34 cellular contexts compared by ENCODE assay signal in genomic region chr7:97407106-97407505, GRCh38.
"Had no signal": no experiment of that assay in that cellular context is flagged by ENCODE, and none has a peak within 500 bp of the region (broad histone marks: within the 10 kb centered on the region; RNA-seq: fewer than 3 reads in every experiment).

No MANE protein-coding gene starts in this region.

- H3K4me3 ChIP-seq: MG63 had no signal

- H3K36me3 ChIP-seq: MG63 had no signal

- DNase-seq: Karpas-422, Kasumi-1, MG63, MM.1S, MV-4-11, NCI-H1048, NCI-H1092, NCI-H1092 treated with DMSO at 0.1 percent for 48 hours, NCI-H1105, NCI-H1105 treated with DMSO at 0.1 percent for 48 hours, NCI-H1417, NCI-H1417 treated with DMSO at 0.1 percent for 48 hours, NCI-H1436, NCI-H1436 treated with DMSO at 0.1 percent for 48 hours, NCI-H146, NCI-H1694, NCI-H1694 treated with DMSO at 0.1 percent for 48 hours, NCI-H187, NCI-H187 treated with DMSO at 0.1 percent for 48 hours, NCI-H1930, NCI-H2029, NCI-H2029 treated with DMSO at 0.1 percent for 48 hours, NCI-H2081, NCI-H2081 treated with DMSO at 0.1 percent for 48 hours, NCI-H2107, NCI-H2171, NCI-H2171 treated with DMSO at 0.1 percent for 48 hours, NCI-H2227 treated with DMSO at 0.1 percent for 48 hours, NCI-H226, NCI-H345, NCI-H446, NCI-H446 treated with DMSO at 0.1 percent for 48 hours, NCI-H510A, NCI-H510A treated with DMSO at 0.1 percent for 48 hours had no signal

- H3K9me3 ChIP-seq: MG63 had no signal

- H3K27me3 ChIP-seq: MG63 had no signal
